Comparison of ENCODE assay signal across 19 cellular contexts in the genomic region with DNA sequence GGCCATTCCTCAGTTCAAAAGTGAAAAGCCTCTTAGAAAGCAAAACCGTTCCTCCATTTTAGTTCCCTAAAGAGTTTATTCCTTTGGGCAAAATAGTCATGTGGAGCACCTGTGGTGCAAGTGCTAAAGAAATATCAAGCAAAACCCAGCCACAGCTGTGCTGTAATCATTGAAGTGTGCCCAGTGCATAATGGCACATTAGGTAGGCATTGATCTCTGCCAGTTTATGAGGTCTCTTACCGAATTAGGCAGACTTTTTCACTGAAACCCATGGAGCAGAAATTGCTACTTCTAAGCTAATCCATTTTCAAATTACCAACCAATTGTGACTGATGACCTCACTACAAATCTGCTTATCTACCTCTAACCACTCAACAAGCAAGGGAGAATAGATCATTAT.
DNase-seq lines count a peak whose midpoint lies in the region; TF ChIP-seq lines count a peak whose summit lies in the region.
"Had no signal": no experiment of that assay in that cellular context is flagged by ENCODE, and none has a peak within 500 bp of the region (broad histone marks: within the 10 kb centered on the region; RNA-seq: fewer than 3 reads in every experiment).

No MANE protein-coding gene starts in this region.

- H3K9me3 ChIP-seq in spleen, result no peaks in the 10 kb centered on the region

- H3K4me1 Mint-ChIP-seq in activated T-cell treated with anti-CD3 and anti-CD28 coated beads, Interleukin-2, amount 50 U/mL, for 24 hours (ENCODE audit: low read depth), result no peaks in the 10 kb centered on the region
- H3K4me1 Mint-ChIP-seq: activated CD4-positive, alpha-beta T cell treated with anti-CD3 and anti-CD28 coated beads, Interleukin-2, amount 10 ng/mL, durations not matched to agents 24 days and 14 days; activated naive CD8-positive, alpha-beta T cell treated with anti-CD3 and anti-CD28 coated beads, Interleukin-2, amount 50 U/mL, for 24 hours; memory B cell; naive thymus-derived CD8-positive, alpha-beta T cell; stimulated activated naive CD8-positive, alpha-beta T cell treated with anti-CD3 and anti-CD28 coated beads, Interleukin-15, amount 100 ng/mL, for 72 hours had no signal

- WGBS in spleen, 5 donors, result 65 to 76% (median 72%) methylated on average over 2 of the region's 2 CpGs

- no peak overlapping the region for H3K27ac ChIP-seq in spleen
- H3K27ac ChIP-seq: C4-2B, skin epidermis had no signal

- no peaks in the 10 kb centered on the region for H3K27me3 ChIP-seq in spleen (replicated peaks in 1 of 7)

- H3K4me3 ChIP-seq in spleen, result no peak overlapping the region
- H3K4me3 ChIP-seq: skin epidermis had no signal

- no peak for TF ChIP-seq POLR2A in spleen (IDR thresholded peaks at IDR 0.05)

- H3K27me3 Mint-ChIP-seq in activated T-cell treated with anti-CD3 and anti-CD28 coated beads, Interleukin-2, amount 50 U/mL, for 24 hours, result no peaks in the 10 kb centered on the region
- H3K27me3 Mint-ChIP-seq: activated CD4-positive, alpha-beta T cell treated with anti-CD3 and anti-CD28 coated beads, Interleukin-2, amount 10 ng/mL, durations not matched to agents 24 days and 14 days; activated naive CD8-positive, alpha-beta T cell treated with anti-CD3 and anti-CD28 coated beads, Interleukin-2, amount 50 U/mL, for 24 hours; memory B cell; stimulated activated naive CD8-positive, alpha-beta T cell treated with anti-CD3 and anti-CD28 coated beads, Interleukin-15, amount 100 ng/mL, for 72 hours had no signal

- no peak overlapping the region for H3K27ac Mint-ChIP-seq in activated T-cell treated with anti-CD3 and anti-CD28 coated beads, Interleukin-2, amount 50 U/mL, for 24 hours
- H3K27ac Mint-ChIP-seq: activated CD4-positive, alpha-beta T cell treated with anti-CD3 and anti-CD28 coated beads, Interleukin-2, amount 10 ng/mL, durations not matched to agents 24 days and 14 days; activated naive CD8-positive, alpha-beta T cell treated with anti-CD3 and anti-CD28 coated beads, Interleukin-2, amount 50 U/mL, for 24 hours; memory B cell; naive thymus-derived CD8-positive, alpha-beta T cell; stimulated activated naive CD8-positive, alpha-beta T cell treated with anti-CD3 and anti-CD28 coated beads, Interleukin-15, amount 100 ng/mL, for 72 hours had no signal

- no peaks in the 10 kb centered on the region for H3K4me1 ChIP-seq in spleen

- DNase-seq in COR-L47 (lab: John Stamatoyannopoulos, UW) (peak; percentile 62), NCI-H128 (lab: John Stamatoyannopoulos, UW; ENCODE audit: unreplicated experiment) (peak; percentile 74), NCI-H2227 (lab: John Stamatoyannopoulos, UW; ENCODE audit: unreplicated experiment) (peak; percentile 68), iPS-NIHi11 (ENCODE audit: low spot score) (peak; percentile 23), spleen (no peak), NCI-H345 (lab: John Stamatoyannopoulos, UW) (no peak), EL (no peak)
- no peak for DNase-seq in activated T-cell treated with anti-CD3 and anti-CD28 coated beads, Interleukin-2, amount 50 U/mL, for 24 hours
- DNase-seq: activated CD4-positive, alpha-beta T cell treated with anti-CD3 and anti-CD28 coated beads, Interleukin-2, amount 10 ng/mL, durations not matched to agents 24 days and 14 days; activated effector memory CD4-positive, alpha-beta T cell treated with Interleukin-2 at 50 U/mL for 16 hours; activated naive CD8-positive, alpha-beta T cell treated with anti-CD3 and anti-CD28 coated beads, Interleukin-2, amount 50 U/mL, for 24 hours; cortex of kidney; HCEC 1CT; naive thymus-derived CD8-positive, alpha-beta T cell; stimulated activated CD4-positive, alpha-beta T cell treated with anti-CD3 and anti-CD28 coated beads, Interleukin-4, amount 100 ng/mL, for 1 hour; stimulated activated naive CD8-positive, alpha-beta T cell treated with anti-CD3 and anti-CD28 coated beads, Interleukin-15, amount 100 ng/mL, for 72 hours had no signal

- H3K36me3 ChIP-seq in spleen, result no peaks in the 10 kb centered on the region

- intact Hi-C loops in spleen (cut with DNase I; ENCODE audit: low total_unique reads), result no loop called here

- no peak overlapping the region for H3K4me3 Mint-ChIP-seq in activated T-cell treated with anti-CD3 and anti-CD28 coated beads, Interleukin-2, amount 50 U/mL, for 24 hours
- H3K4me3 Mint-ChIP-seq: activated CD4-positive, alpha-beta T cell treated with anti-CD3 and anti-CD28 coated beads, Interleukin-2, amount 10 ng/mL, durations not matched to agents 24 days and 14 days; activated naive CD8-positive, alpha-beta T cell treated with anti-CD3 and anti-CD28 coated beads, Interleukin-2, amount 50 U/mL, for 24 hours; memory B cell; naive thymus-derived CD8-positive, alpha-beta T cell; stimulated activated naive CD8-positive, alpha-beta T cell treated with anti-CD3 and anti-CD28 coated beads, Interleukin-15, amount 100 ng/mL, for 72 hours had no signal

- H3K36me3 Mint-ChIP-seq in activated T-cell treated with anti-CD3 and anti-CD28 coated beads, Interleukin-2, amount 50 U/mL, for 24 hours (ENCODE audit: low read depth), result no peaks in the 10 kb centered on the region
- H3K36me3 Mint-ChIP-seq: memory B cell; naive thymus-derived CD8-positive, alpha-beta T cell had no signal

- H3K9me3 Mint-ChIP-seq in activated T-cell treated with anti-CD3 and anti-CD28 coated beads, Interleukin-2, amount 50 U/mL, for 24 hours, result no peaks in the 10 kb centered on the region
- H3K9me3 Mint-ChIP-seq: activated CD4-positive, alpha-beta T cell treated with anti-CD3 and anti-CD28 coated beads, Interleukin-2, amount 10 ng/mL, durations not matched to agents 24 days and 14 days; activated naive CD8-positive, alpha-beta T cell treated with anti-CD3 and anti-CD28 coated beads, Interleukin-2, amount 50 U/mL, for 24 hours; naive thymus-derived CD8-positive, alpha-beta T cell; stimulated activated naive CD8-positive, alpha-beta T cell treated with anti-CD3 and anti-CD28 coated beads, Interleukin-15, amount 100 ng/mL, for 72 hours had no signal

- no peak for TF ChIP-seq CTCF in spleen (IDR thresholded peaks at IDR 0.05 in 8 of 11, conservative IDR thresholded peaks at IDR 0.05 in 3 of 11)

Comparison
In these comparisons a context has a peak if more than half of its experiments do, and no peak if none do; other contexts are left out.
1. DNase-seq: peak in COR-L47 (single experiment), NCI-H128 (single experiment), NCI-H2227 (single experiment) and iPS-NIHi11 (single experiment); none in spleen (single experiment), NCI-H345 (single experiment), activated T-cell treated with anti-CD3 and anti-CD28 coated beads, Interleukin-2, amount 50 U/mL, for 24 hours (single experiment) and EL (single experiment).